In the genomic region with DNA sequence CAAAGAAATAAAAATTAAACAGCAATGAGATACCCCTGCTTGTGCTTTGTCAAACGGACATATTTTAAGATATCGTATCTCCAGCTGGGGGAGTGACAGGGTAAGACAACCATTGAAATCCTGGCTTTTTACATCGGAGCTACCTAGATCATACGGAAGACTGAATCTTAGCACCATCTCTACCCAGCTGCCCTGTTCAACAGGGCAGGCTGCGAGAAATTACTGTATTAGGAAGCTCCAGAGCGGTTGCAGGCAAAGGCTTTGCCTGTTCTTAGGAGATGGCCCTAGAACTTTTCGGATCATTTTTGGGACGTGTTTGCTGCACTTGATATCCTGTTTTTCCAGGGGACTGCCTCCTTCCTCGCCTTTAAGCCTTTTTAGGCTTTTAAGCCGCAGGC, we compare ENCODE assay signal across 8 cellular contexts. TPM values are rescaled to one million over a fixed set of nuclear protein-coding genes. Genes with fewer than 3 reads are reported as not detected.
DNase-seq lines count a peak whose midpoint lies in the region; ATAC-seq, FAIRE-seq and TF ChIP-seq lines count a peak whose summit lies in the region.

No MANE protein-coding gene starts in this region.

- peaks cover 7% of the 10 kb centered on the region for H3K79me1 ChIP-seq in neuronal stem cell (ENCODE audit: low read depth, low read length)

- peak overlapping the region; percentile 98 for H3K4me2 ChIP-seq in neuronal stem cell (ENCODE audit: insufficient read depth, low read length, poor library complexity, severe bottlenecking)

- peak overlapping the region; percentile 66 for H3K4me3 ChIP-seq in SJCRH30
- H3K4me3 ChIP-seq in neuronal stem cell (ENCODE audit: low read length in 2 of 2), result peak overlapping the region in 1 of 2 donors; percentile 70

- H4K91ac ChIP-seq in neuronal stem cell (ENCODE audit: low read depth, low read length, poor library complexity), result no peak overlapping the region

- H3K9ac ChIP-seq in neuronal stem cell (ENCODE audit: low read depth, low read length, poor library complexity), result no peak overlapping the region

- no peak overlapping the region for H3K14ac ChIP-seq in neuronal stem cell (ENCODE audit: low read length)

- H3K23ac ChIP-seq in neuronal stem cell (ENCODE audit: low read depth, low read length, poor library complexity), result no peak overlapping the region

- H3K9me3 ChIP-seq in SJCRH30 (replicated peaks), result no peaks in the 10 kb centered on the region
- H3K9me3 ChIP-seq in neuronal stem cell (replicated peaks in 1 of 2; ENCODE audit: control insufficient read depth in 2 of 2, insufficient read depth in 1 of 2, low read depth in 1 of 2, low read length in 2 of 2), result no peaks in the 10 kb centered on the region

- no peak for TF ChIP-seq CTCF in GM20000 (IDR thresholded peaks at IDR 0.05; ENCODE audit: extremely low read depth, missing control alignments)

- H2BK5ac ChIP-seq in neuronal stem cell (ENCODE audit: low read length), result no peak overlapping the region

- no CpG with 5 or more reads among the region's 10 CpGs for WGBS in neuronal stem cell (ENCODE audit: extremely low coverage in 2 of 2, insufficient read length in 2 of 2, insufficient replicate concordance in 1 of 2), 2 donors

- no peak overlapping the region for H3K4ac ChIP-seq in neuronal stem cell (ENCODE audit: low read length)

- H2BK12ac ChIP-seq in neuronal stem cell (ENCODE audit: low read length), result no peak overlapping the region

- no peak overlapping the region for H3K18ac ChIP-seq in neuronal stem cell (ENCODE audit: low read length)

- H2AK5ac ChIP-seq in neuronal stem cell (ENCODE audit: low read depth, low read length), result no peak overlapping the region

- H3K27ac ChIP-seq in SJCRH30 (peak overlapping the region; percentile 28; the same call in 1 of the 2 replicates), epithelial cell of prostate (peak overlapping the region; percentile 81), neuronal stem cell (replicated peaks; ENCODE audit: low read length) (no peak overlapping the region)

- no peak overlapping the region for H2BK15ac ChIP-seq in neuronal stem cell (ENCODE audit: low read length)

- peaks cover 3% of the 10 kb centered on the region for H3K4me1 ChIP-seq in SJCRH30
- peaks cover 12 to 19% of the 10 kb centered on the region in 2 donors for H3K4me1 ChIP-seq in neuronal stem cell (ENCODE audit: control insufficient read depth in 2 of 2, insufficient read depth in 1 of 2, low read depth in 1 of 2, low read length in 2 of 2)

- peak; percentile 35 for DNase-seq in GM20000 (ENCODE audit: low spot score)
- DNase-seq in SJCRH30, result peak; percentile 25 to 59
- no peak for DNase-seq in epithelial cell of prostate (ENCODE audit: low read depth, low spot score)
- DNase-seq in neuronal stem cell (ENCODE audit: low spot score), result no peak
- DNase-seq in hepatic stellate cell (ENCODE audit: low spot score), result no peak
- no peak for DNase-seq in urothelium cell line (ENCODE audit: low spot score)

- H3K27me3 ChIP-seq in SJCRH30 (no peaks in the 10 kb centered on the region), neuronal stem cell (ENCODE audit: control insufficient read depth in 3 of 3, insufficient read depth in 3 of 3, low read depth in 1 of 3, low read length in 3 of 3) (peaks cover under 1 to 30% (median 8%) of the 10 kb centered on the region in 3 experiments)

- no peak overlapping the region for H2BK120ac ChIP-seq in neuronal stem cell (ENCODE audit: low read depth, low read length)

- ATAC-seq in GM18517 (IDR thresholded peaks at IDR 0.05; ENCODE audit: unreplicated experiment), result no peak
- no peak for ATAC-seq in GM19395 (IDR thresholded peaks at IDR 0.05; ENCODE audit: unreplicated experiment)

- no peak overlapping the region for H4K8ac ChIP-seq in neuronal stem cell (ENCODE audit: low read depth, low read length)

- H3K36me3 ChIP-seq in SJCRH30, result no peaks in the 10 kb centered on the region
- no peaks in the 10 kb centered on the region for H3K36me3 ChIP-seq in neuronal stem cell (replicated peaks in 1 of 2; ENCODE audit: control insufficient read depth in 2 of 2, insufficient read depth in 2 of 2, low read length in 2 of 2)

- no peak for FAIRE-seq in urothelium cell line (lab: Jason Lieb, UNC)

- H2AFZ ChIP-seq in neuronal stem cell (ENCODE audit: low read length), result peak overlapping the region; percentile 96

RNA-seq across cellular contexts. Expression of a gene that starts 2.0 kb away (rescaled TPM):
- 9.8 and 11.9 TPM in 2 replicates for total RNA-seq in SJCRH30 (2014; rRNA removed; shearing (Covaris generic))
- 2.1 TPM for polyA plus RNA-seq in neuronal stem cell (2013, experiment 1 of 2)
- polyA plus RNA-seq in neuronal stem cell (2013, experiment 2 of 2), result 1.7 TPM

RNA-seq across cellular contexts. Expression of a gene that starts 38.4 kb away (rescaled TPM):
- 33.3 and 38.0 TPM in 2 replicates for total RNA-seq in SJCRH30 (2014; rRNA removed; shearing (Covaris generic))
- polyA plus RNA-seq in neuronal stem cell (2013, experiment 1 of 2), result 12.1 TPM
- 11.7 TPM for polyA plus RNA-seq in neuronal stem cell (2013, experiment 2 of 2)

Comparison
In these comparisons a context has a peak if more than half of its experiments do, and no peak if none do; other contexts are left out.
1. DNase-seq: peak in GM20000 (single experiment) and SJCRH30 (2 of 2); none in epithelial cell of prostate (single experiment), neuronal stem cell (single experiment), hepatic stellate cell (single experiment) and urothelium cell line (single experiment).